ENCODE assay signal across 8 cellular contexts in genomic region chr19:35931161-35931873, GRCh38. TPM values are rescaled to one million over a fixed set of nuclear protein-coding genes. Genes with fewer than 3 reads are reported as not detected.
DNase-seq lines count a peak whose midpoint lies in the region; FAIRE-seq and TF ChIP-seq lines count a peak whose summit lies in the region.

No MANE protein-coding gene starts in this region.

- H3K27ac Mint-ChIP-seq in neural crest cell (ENCODE audit: unreplicated experiment): peak overlapping the region; percentile 57

- H3K4me1 Mint-ChIP-seq in neural crest cell: peaks cover 20% of the 10 kb centered on the region

- H3K4me3 Mint-ChIP-seq in neural crest cell: peak overlapping the region; percentile 82

- peaks cover 13% of the 10 kb centered on the region for H3K27me3 Mint-ChIP-seq in neural crest cell (ENCODE audit: low read depth)

- no peaks in the 10 kb centered on the region for H3K9me3 ChIP-seq in Loucy (ENCODE audit: insufficient read depth, low read depth, low read length)
- no peaks in the 10 kb centered on the region for H3K9me3 ChIP-seq in stomach smooth muscle (ENCODE audit: control insufficient read depth in 2 of 2, low read length in 2 of 2)

- no peaks in the 10 kb centered on the region for H3K9me3 Mint-ChIP-seq in neural crest cell

- no peaks in the 10 kb centered on the region for H3K9me2 ChIP-seq in Loucy (replicated peaks; ENCODE audit: low read depth, low read length)

- DNase-seq in H7 (peak; percentile 99), activated gamma-delta T cell (lab: John Stamatoyannopoulos, UW) (peak; percentile 97), fibroblast of villous mesenchyme (ENCODE audit: low read depth) (peak; percentile 100), neural crest cell (ENCODE audit: low read depth, low spot score) (peak; percentile 96)

- peak overlapping the region; percentile 77 for H2AFZ ChIP-seq in Loucy (ENCODE audit: low read length)

- H3F3A ChIP-seq in Loucy (ENCODE audit: low read depth): peaks cover 7% of the 10 kb centered on the region; the same call in 1 of the 2 replicates

- H3K27me3 ChIP-seq in H7 (ENCODE audit: control insufficient read depth, insufficient read depth, low read length) (no peaks in the 10 kb centered on the region), Loucy (ENCODE audit: insufficient read depth, low read length, poor library complexity, severe bottlenecking) (no peaks in the 10 kb centered on the region), stomach smooth muscle (ENCODE audit: control insufficient read depth in 1 of 2, insufficient read depth in 2 of 2, low read length in 2 of 2) (no peaks in the 10 kb centered on the region)

- H3K4me3 ChIP-seq in H7 (ENCODE audit: insufficient read depth, low read depth, low read length) (peak overlapping the region; percentile 12; the same call in 1 of the 2 replicates), Loucy (ENCODE audit: low read length, poor library complexity, severe bottlenecking) (peak overlapping the region; percentile 71), fibroblast of villous mesenchyme (ENCODE audit: low read depth, low read length) (peak overlapping the region; percentile 46), stomach smooth muscle (ENCODE audit: low read length in 2 of 2) (peak overlapping the region; percentile 61 to 73)

- peak; percentile 98 for FAIRE-seq in G401.6 (lab: Jason Lieb, UNC)

- TF ChIP-seq POLR2A in Raji (IDR thresholded peaks at IDR 0.05; ENCODE audit: insufficient read depth, low read depth, low read length): peak; percentile 100

- peak overlapping the region; percentile 73 for H3K9ac ChIP-seq in Loucy (ENCODE audit: low read depth, low read length, poor library complexity, severe bottlenecking)
- H3K9ac ChIP-seq in stomach smooth muscle (ENCODE audit: low read length in 2 of 2): peak overlapping the region in 1 of 2 donors; percentile 14

- peak overlapping the region; percentile 85 for H3K4me2 ChIP-seq in Loucy (ENCODE audit: low read depth, low read length, poor library complexity, severe bottlenecking)

- TF ChIP-seq CTCF in Loucy (conservative IDR thresholded peaks at IDR 0.05; ENCODE audit: low read length) (peak; percentile 93), fibroblast of villous mesenchyme (IDR thresholded peaks at IDR 0.05; ENCODE audit: insufficient read depth, low read depth, low read length) (peak; percentile 91), neural crest cell (conservative IDR thresholded peaks at IDR 0.05) (peak; percentile 87)

- H3K4me1 ChIP-seq in Loucy (ENCODE audit: insufficient read depth, low read length, poor library complexity, severe bottlenecking) (peaks cover 22% of the 10 kb centered on the region), stomach smooth muscle (ENCODE audit: control insufficient read depth, insufficient read depth, low read length) (peaks cover 16% of the 10 kb centered on the region)

- no peaks in the 10 kb centered on the region for H3K79me2 ChIP-seq in Loucy (ENCODE audit: insufficient read depth, low read length)

- H3K36me3 ChIP-seq in H7 (replicated peaks; ENCODE audit: control insufficient read depth, insufficient read depth, low read length) (no peaks in the 10 kb centered on the region), Loucy (ENCODE audit: insufficient read depth, low read length) (no peaks in the 10 kb centered on the region), stomach smooth muscle (ENCODE audit: control insufficient read depth in 2 of 2, insufficient read depth in 2 of 2, low read length in 2 of 2) (no peaks in the 10 kb centered on the region)

- no peak overlapping the region for H3K27ac ChIP-seq in stomach smooth muscle (ENCODE audit: low read length)

- no peaks in the 10 kb centered on the region for H4K20me1 ChIP-seq in Loucy (ENCODE audit: insufficient read depth, low read length, poor library complexity, severe bottlenecking)

- H3K36me3 Mint-ChIP-seq in neural crest cell (ENCODE audit: low read depth): no peaks in the 10 kb centered on the region

RNA-seq across cellular contexts. Expression of gene LRFN3, which starts 4.9 kb away (rescaled TPM):
- total RNA-seq in H7 (2014; rRNA removed; shearing (Covaris generic)): 9.9 and 13.4 TPM in 2 replicates
- 3.5 and 6.8 TPM in 2 replicates for total RNA-seq in fibroblast of villous mesenchyme
- total RNA-seq in neural crest cell: 33.9 and 36.0 TPM in 2 replicates

RNA-seq across cellular contexts. Expression of gene TYROBP, which starts 23.2 kb away (rescaled TPM):
- total RNA-seq in H7 (2014; rRNA removed; shearing (Covaris generic)): not detected in 2 replicates
- not detected in 2 replicates for total RNA-seq in fibroblast of villous mesenchyme
- total RNA-seq in neural crest cell: not detected in 2 replicates

RNA-seq across cellular contexts. Expression of gene HCST, which starts 29.0 kb away (rescaled TPM):
- total RNA-seq in H7 (2014; rRNA removed; shearing (Covaris generic)): 2.4 and 2.8 TPM in 2 replicates
- total RNA-seq in fibroblast of villous mesenchyme (0.43 and 0.64 TPM in 2 replicates), neural crest cell (not detected in 2 replicates)

RNA-seq across cellular contexts. Expression of gene NFKBID, which starts 31.0 kb away (rescaled TPM):
- 6.8 and 7.5 TPM in 2 replicates for total RNA-seq in H7 (2014; rRNA removed; shearing (Covaris generic))
- total RNA-seq in fibroblast of villous mesenchyme (3.0 and 3.5 TPM in 2 replicates), neural crest cell (6.4 and 8.0 TPM in 2 replicates)

Comparison
In these comparisons a context has a peak if more than half of its experiments do, and no peak if none do; other contexts are left out.
1. H3K4me3 ChIP-seq: peak in every context shown above with its lines; median percentile 71 in Loucy; 67 in stomach smooth muscle; 46 in fibroblast of villous mesenchyme; 12 in H7.